Comparison of ENCODE assay signal across 24 cellular contexts in genomic region chr1:23966973-23967493, GRCh38. TPM values are rescaled to one million over a fixed set of nuclear protein-coding genes. Genes with fewer than 3 reads are reported as not detected.
DNase-seq lines count a peak whose midpoint lies in the region; ATAC-seq and TF ChIP-seq lines count a peak whose summit lies in the region.
"Had no signal": no experiment of that assay in that cellular context is flagged by ENCODE, and none has a peak within 500 bp of the region (broad histone marks: within the 10 kb centered on the region; RNA-seq: fewer than 3 reads in every experiment).

No MANE protein-coding gene starts in this region.

- no peaks in the 10 kb centered on the region for H3K9me3 ChIP-seq in CD8-positive, alpha-beta memory T cell (ENCODE audit: low read length)
- H3K9me3 ChIP-seq: adrenal gland, vagina had no signal

- POLR2A ChIA-PET in CD8-positive, alpha-beta memory T cell (lab: Charles Lee) = interaction anchor here (0.5 to 0.7 kb wide), 2 partner anchors 62 to 574 kb away, joined by 3 to 4 read pairs; no protein-coding TSS in a partner anchor

- no peaks in the 10 kb centered on the region for H3K27me3 ChIP-seq in CD8-positive, alpha-beta memory T cell (ENCODE audit: insufficient read depth, low read length, poor library complexity, severe bottlenecking)
- H3K27me3 ChIP-seq: adrenal gland, dorsolateral prefrontal cortex, foreskin keratinocyte, vagina had no signal

- DNase-seq in activated CD8-positive, alpha-beta memory T cell treated with anti-CD3 and anti-CD28 coated beads, Interleukin-2, amount 10 ng/mL, durations not matched to agents 7 days and 5 days = no peak
- DNase-seq in activated CD8-positive, alpha-beta memory T cell treated with anti-CD3 and anti-CD28 coated beads for 24 hours = no peak
- no peak for DNase-seq in CD8-positive, alpha-beta memory T cell
- no peak for DNase-seq in nephron progenitor cell
- DNase-seq in NK-92 treated with Interleukin-12 subunit alpha and Interleukin-12 subunit beta, amount 100 ng/mL, for 24 hours (lab: John Stamatoyannopoulos, UW) = no peak
- DNase-seq in NCI-H128 (lab: John Stamatoyannopoulos, UW; ENCODE audit: unreplicated experiment) = no peak
- DNase-seq: activated CD4-positive, alpha-beta T cell treated with anti-CD3 and anti-CD28 coated beads, Interleukin-2, amount 10 ng/mL, durations not matched to agents 7 days and 5 days; activated T-cell treated with anti-CD3 and anti-CD28 coated beads, Interleukin-2, amount 50 U/mL, for 4 hours; adrenal gland; DMS153; dorsolateral prefrontal cortex; foreskin keratinocyte; GF-D8; HCEC 1CT; kidney; MM.1S; posterior cingulate gyrus; small intestine; stimulated activated CD4-positive, alpha-beta T cell treated with anti-CD3 and anti-CD28 coated beads, Interleukin-4, amount 100 ng/mL, for 24 hours had no signal

- H3K4me3 ChIP-seq in CD8-positive, alpha-beta memory T cell (ENCODE audit: low read length) = no peak overlapping the region
- H3K4me3 ChIP-seq: adrenal gland, dorsolateral prefrontal cortex, vagina had no signal

- H3K27ac Mint-ChIP-seq in activated CD8-positive, alpha-beta memory T cell treated with anti-CD3 and anti-CD28 coated beads, Interleukin-2, amount 10 ng/mL, durations not matched to agents 7 days and 5 days = peak overlapping the region; percentile 62
- H3K27ac Mint-ChIP-seq in CD8-positive, alpha-beta memory T cell = peak overlapping the region in 7 of 8 donors; percentile 38 to 77 (median 55)
- H3K27ac Mint-ChIP-seq in activated T-helper 17 cell treated with anti-CD3 and anti-CD28 coated beads, Interleukin-2, amount 50 U/mL, for 72 hours = peak overlapping the region; percentile 41
- peak overlapping the region; percentile 18 for H3K27ac Mint-ChIP-seq in nephron progenitor cell
- H3K27ac Mint-ChIP-seq: nephron had no signal

- H3K4me1 Mint-ChIP-seq in activated CD8-positive, alpha-beta memory T cell treated with anti-CD3 and anti-CD28 coated beads, Interleukin-2, amount 10 ng/mL, durations not matched to agents 7 days and 5 days = peaks cover 63% of the 10 kb centered on the region
- peaks cover 24 to 62% (median 59%) of the 10 kb centered on the region in 3 donors for H3K4me1 Mint-ChIP-seq in CD8-positive, alpha-beta memory T cell
- peaks cover 19% of the 10 kb centered on the region for H3K4me1 Mint-ChIP-seq in activated T-helper 17 cell treated with anti-CD3 and anti-CD28 coated beads, Interleukin-2, amount 50 U/mL, for 72 hours
- peaks cover 6% of the 10 kb centered on the region for H3K4me1 Mint-ChIP-seq in nephron progenitor cell

- no peak for ATAC-seq in activated CD8-positive, alpha-beta memory T cell treated with anti-CD3 and anti-CD28 coated beads, Interleukin-2, amount 10 ng/mL, durations not matched to agents 7 days and 5 days
- no peak for ATAC-seq in activated T-helper 17 cell treated with anti-CD3 and anti-CD28 coated beads, Interleukin-2, amount 50 U/mL, for 72 hours (replicated peaks)
- ATAC-seq in GM18498 (IDR thresholded peaks at IDR 0.05; ENCODE audit: unreplicated experiment) = no peak
- ATAC-seq: activated T-cell treated with anti-CD3 and anti-CD28 coated beads, Interleukin-2, amount 50 U/mL, for 4 hours; foreskin keratinocyte had no signal

- peaks cover 16% of the 10 kb centered on the region for H3K4me1 ChIP-seq in CD8-positive, alpha-beta memory T cell (ENCODE audit: insufficient read depth, low read length)
- H3K4me1 ChIP-seq: foreskin keratinocyte had no signal

- H3K27ac ChIP-seq in CD8-positive, alpha-beta memory T cell (ENCODE audit: low read depth, low read length) = no peak overlapping the region
- H3K27ac ChIP-seq: foreskin keratinocyte, vagina had no signal

- peaks cover 24% of the 10 kb centered on the region for H3K36me3 ChIP-seq in CD8-positive, alpha-beta memory T cell (ENCODE audit: insufficient read depth, low read length)

- no peaks in the 10 kb centered on the region for H3K9me3 Mint-ChIP-seq in activated CD8-positive, alpha-beta memory T cell treated with anti-CD3 and anti-CD28 coated beads, Interleukin-2, amount 10 ng/mL, durations not matched to agents 7 days and 5 days (ENCODE audit: low read depth)
- H3K9me3 Mint-ChIP-seq in CD8-positive, alpha-beta memory T cell = no peaks in the 10 kb centered on the region
- H3K9me3 Mint-ChIP-seq in activated T-helper 17 cell treated with anti-CD3 and anti-CD28 coated beads, Interleukin-2, amount 50 U/mL, for 72 hours = no peaks in the 10 kb centered on the region
- no peaks in the 10 kb centered on the region for H3K9me3 Mint-ChIP-seq in nephron progenitor cell
- H3K9me3 Mint-ChIP-seq: activated CD4-positive, alpha-beta T cell treated with anti-CD3 and anti-CD28 coated beads, Interleukin-2, amount 10 ng/mL, durations not matched to agents 7 days and 5 days; activated T-cell treated with anti-CD3 and anti-CD28 coated beads, Interleukin-2, amount 50 U/mL, for 4 hours; CD14-positive monocyte; nephron had no signal

- H3K4me3 Mint-ChIP-seq in activated CD8-positive, alpha-beta memory T cell treated with anti-CD3 and anti-CD28 coated beads, Interleukin-2, amount 10 ng/mL, durations not matched to agents 7 days and 5 days = no peak overlapping the region
- H3K4me3 Mint-ChIP-seq in CD8-positive, alpha-beta memory T cell = no peak overlapping the region
- no peak overlapping the region for H3K4me3 Mint-ChIP-seq in activated T-helper 17 cell treated with anti-CD3 and anti-CD28 coated beads, Interleukin-2, amount 50 U/mL, for 72 hours
- no peak overlapping the region for H3K4me3 Mint-ChIP-seq in nephron progenitor cell
- H3K4me3 Mint-ChIP-seq: activated CD4-positive, alpha-beta T cell treated with anti-CD3 and anti-CD28 coated beads, Interleukin-2, amount 10 ng/mL, durations not matched to agents 7 days and 5 days; activated T-cell treated with anti-CD3 and anti-CD28 coated beads, Interleukin-2, amount 50 U/mL, for 4 hours; CD14-positive monocyte; nephron had no signal

- CTCF ChIA-PET in activated CD8-positive, alpha-beta memory T cell treated with anti-CD3 and anti-CD28 coated beads, Interleukin-2, amount 10 ng/mL, durations not matched to agents 7 days and 5 days (lab: Charles Lee) = interaction anchor here (1.3 to 4.6 kb wide), 2 partner anchors 10 to 448 kb away, joined by 3 to 24 read pairs; partner anchors contain the start of gene NIPAL3
- CTCF ChIA-PET in CD8-positive, alpha-beta memory T cell (lab: Charles Lee) = no interaction called here

- H3K27me3 Mint-ChIP-seq in activated CD8-positive, alpha-beta memory T cell treated with anti-CD3 and anti-CD28 coated beads, Interleukin-2, amount 10 ng/mL, durations not matched to agents 7 days and 5 days = no peaks in the 10 kb centered on the region
- H3K27me3 Mint-ChIP-seq in CD8-positive, alpha-beta memory T cell = no peaks in the 10 kb centered on the region
- no peaks in the 10 kb centered on the region for H3K27me3 Mint-ChIP-seq in activated T-helper 17 cell treated with anti-CD3 and anti-CD28 coated beads, Interleukin-2, amount 50 U/mL, for 72 hours
- no peaks in the 10 kb centered on the region for H3K27me3 Mint-ChIP-seq in nephron progenitor cell (ENCODE audit: low read depth, poor library complexity)
- H3K27me3 Mint-ChIP-seq: activated CD4-positive, alpha-beta T cell treated with anti-CD3 and anti-CD28 coated beads, Interleukin-2, amount 10 ng/mL, durations not matched to agents 7 days and 5 days had no signal

- peaks cover 64% of the 10 kb centered on the region for H3K36me3 Mint-ChIP-seq in activated CD8-positive, alpha-beta memory T cell treated with anti-CD3 and anti-CD28 coated beads, Interleukin-2, amount 10 ng/mL, durations not matched to agents 7 days and 5 days
- peaks cover 3 to 82% (median 19%) of the 10 kb centered on the region in 3 donors for H3K36me3 Mint-ChIP-seq in CD8-positive, alpha-beta memory T cell
- peaks cover 100% of the 10 kb centered on the region for H3K36me3 Mint-ChIP-seq in activated T-helper 17 cell treated with anti-CD3 and anti-CD28 coated beads, Interleukin-2, amount 50 U/mL, for 72 hours (ENCODE audit: low read depth)
- H3K36me3 Mint-ChIP-seq in nephron progenitor cell (ENCODE audit: low read depth) = peaks cover 44% of the 10 kb centered on the region

- TF ChIP-seq CTCF in nephron progenitor cell (IDR thresholded peaks at IDR 0.05) = no peak

RNA-seq across cellular contexts. Expression of gene PNRC2, which starts 7.4 kb away (rescaled TPM):
- 100 to 1,000 TPM; 139 to 147 TPM for total RNA-seq in activated CD8-positive, alpha-beta memory T cell treated with anti-CD3 and anti-CD28 coated beads, Interleukin-2, amount 10 ng/mL, durations not matched to agents 7 days and 5 days
- 100 to 1,000 TPM; 149 to 157 TPM for total RNA-seq in CD8-positive, alpha-beta memory T cell
- polyA plus RNA-seq in CD8-positive, alpha-beta memory T cell = 123 TPM
- 100 to 1,000 TPM; 112 to 125 TPM for total RNA-seq in activated T-helper 17 cell treated with anti-CD3 and anti-CD28 coated beads, Interleukin-2, amount 50 U/mL, for 72 hours

RNA-seq across cellular contexts. Expression of gene SRSF10, which starts 13.1 kb away (rescaled TPM):
- total RNA-seq in activated CD8-positive, alpha-beta memory T cell treated with anti-CD3 and anti-CD28 coated beads, Interleukin-2, amount 10 ng/mL, durations not matched to agents 7 days and 5 days = 100 to 1,000 TPM; 221 to 226 TPM
- 100 to 1,000 TPM; 190 to 199 TPM for total RNA-seq in CD8-positive, alpha-beta memory T cell
- 111 TPM for polyA plus RNA-seq in CD8-positive, alpha-beta memory T cell
- 100 to 1,000 TPM; 168 to 199 TPM for total RNA-seq in activated T-helper 17 cell treated with anti-CD3 and anti-CD28 coated beads, Interleukin-2, amount 50 U/mL, for 72 hours

RNA-seq across cellular contexts. Expression of gene CNR2, which starts 53.9 kb away (rescaled TPM):
- under 1 TPM; 0.14 to 0.47 TPM for total RNA-seq in activated CD8-positive, alpha-beta memory T cell treated with anti-CD3 and anti-CD28 coated beads, Interleukin-2, amount 10 ng/mL, durations not matched to agents 7 days and 5 days
- under 1 TPM; 0.18 to 0.20 TPM for total RNA-seq in CD8-positive, alpha-beta memory T cell
- polyA plus RNA-seq in CD8-positive, alpha-beta memory T cell = 5.3 TPM
- total RNA-seq in activated T-helper 17 cell treated with anti-CD3 and anti-CD28 coated beads, Interleukin-2, amount 50 U/mL, for 72 hours = under 1 TPM; 0.04 to 0.08 TPM
- total RNA-seq: foreskin keratinocyte, vagina had no signal
- polyA plus RNA-seq: foreskin keratinocyte had no signal
